In the genomic region with DNA sequence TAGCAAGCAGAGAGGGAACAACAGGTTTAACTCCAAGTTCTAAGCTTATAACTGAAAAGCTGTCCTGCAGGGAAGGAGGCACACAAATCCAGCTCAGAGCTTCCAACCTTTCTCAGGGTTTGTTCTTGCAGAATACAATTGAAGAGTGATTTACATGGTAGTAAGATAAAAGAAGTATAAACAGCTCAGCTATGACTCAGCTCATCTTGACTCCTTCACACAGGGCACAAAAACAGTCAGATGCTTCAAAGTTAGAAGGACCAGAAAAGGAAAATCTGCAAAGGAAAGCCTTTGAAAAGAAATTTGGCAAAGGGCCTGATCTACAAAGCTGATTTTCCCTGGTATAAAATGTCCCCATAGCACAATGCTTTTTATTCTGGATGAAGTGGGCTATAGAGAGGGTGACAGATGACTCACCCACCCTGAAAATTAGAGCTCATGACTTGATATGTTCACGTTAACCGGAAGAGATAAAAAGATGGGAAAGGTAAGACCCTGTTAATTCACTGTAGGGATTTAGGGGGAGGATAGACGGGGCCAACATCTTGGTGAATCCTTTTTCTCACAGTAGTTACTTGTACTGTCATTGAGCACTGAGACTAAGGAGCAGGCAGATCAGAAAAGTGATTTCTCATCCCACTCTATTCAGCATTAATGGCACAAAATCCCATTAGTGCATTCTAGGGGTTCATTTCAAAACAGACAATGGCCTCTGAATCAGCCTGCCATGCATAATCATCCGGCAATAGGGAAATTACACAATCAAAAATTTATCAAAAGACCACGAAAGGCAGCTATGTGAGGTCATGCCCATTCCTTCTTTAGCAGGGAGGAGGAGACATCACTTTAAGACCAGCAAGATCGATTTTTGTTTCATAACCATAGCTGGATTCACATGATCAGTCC, we compare ENCODE assay signal across 1 cellular context.
TF ChIP-seq lines count a peak whose summit lies in the region.

No MANE protein-coding gene starts in this region.

TF ChIP-seq in H1, 55 proteins besides CTCF, POLR2A, EP300 and RAD21:
- TF ChIP-seq BRCA1 (IDR thresholded peaks at IDR 0.05; ENCODE audit: low read depth, low read length): no peak
- peak; percentile 32 for TF ChIP-seq BACH1 (IDR thresholded peaks at IDR 0.05; ENCODE audit: low read length)
